ENCODE assay signal across 8 cellular contexts in the genomic region with DNA sequence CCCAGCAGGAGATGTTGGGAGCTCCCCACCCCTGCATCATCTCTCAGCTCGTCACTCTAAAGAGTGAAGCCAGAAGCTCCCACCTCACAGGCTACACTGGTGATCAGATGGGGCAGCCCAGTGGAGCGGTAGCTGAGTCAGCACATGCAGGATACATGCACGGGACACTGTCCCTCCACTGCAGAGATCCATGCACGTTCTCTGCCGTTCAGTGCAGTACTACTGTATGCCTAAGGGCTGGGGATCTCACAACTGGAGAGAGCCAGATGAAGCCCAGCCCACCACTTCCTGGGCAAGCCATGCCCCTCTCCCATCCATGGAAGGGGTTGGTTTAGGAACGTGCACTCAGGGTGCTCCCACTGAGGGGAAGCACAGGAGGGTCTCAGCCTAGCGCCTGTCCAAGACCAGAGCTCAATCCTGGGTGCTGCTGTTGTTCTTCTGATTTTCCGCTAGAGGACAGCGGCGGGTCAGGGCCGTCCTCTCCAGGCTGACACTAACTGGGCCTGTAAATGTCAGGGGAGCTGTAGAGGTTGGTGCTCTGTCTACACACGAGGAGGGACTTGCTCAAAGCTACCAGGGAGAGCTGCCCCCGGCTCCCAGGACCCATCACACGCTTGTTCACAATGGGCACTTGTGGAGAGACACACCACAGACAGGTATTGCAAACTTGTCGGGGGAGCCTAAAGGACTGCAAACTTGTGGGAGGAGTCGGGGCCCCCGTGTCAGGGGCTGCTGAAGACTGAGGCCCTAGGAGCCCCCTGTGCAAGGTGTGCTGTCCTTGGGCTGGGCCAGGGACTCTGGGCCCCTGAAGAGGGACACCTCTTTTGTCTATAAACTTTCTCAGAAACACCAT. TPM values are rescaled to one million over a fixed set of nuclear protein-coding genes. Genes with fewer than 3 reads are reported as not detected.
DNase-seq lines count a peak whose midpoint lies in the region; ATAC-seq and TF ChIP-seq lines count a peak whose summit lies in the region.

No MANE protein-coding gene starts in this region.

- H3K4me1 ChIP-seq in CD8-positive, alpha-beta memory T cell (ENCODE audit: insufficient read depth, low read length), result no peaks in the 10 kb centered on the region

- no peak overlapping the region for H3K4me3 Mint-ChIP-seq in CD8-positive, alpha-beta memory T cell
- no peak overlapping the region for H3K4me3 Mint-ChIP-seq in activated T-helper 2 cell treated with anti-CD3 and anti-CD28 coated beads, Interferon-gamma antibody, Interleukin-2, Interleukin-4, amounts not matched to agents 10 μg/mL and 5 μg/mL and 100 μg/mL, durations not matched to agents 14 hours and 24 hours and 36 hours (ENCODE audit: low read depth)
- no peak overlapping the region for H3K4me3 Mint-ChIP-seq in glutamatergic neuron (ENCODE audit: unreplicated experiment)

- intact Hi-C loops in activated T-helper 2 cell treated with anti-CD3 and anti-CD28 coated beads, Interferon-gamma antibody, Interleukin-2, Interleukin-4, amounts not matched to agents 10 μg/mL and 5 μg/mL and 100 μg/mL, durations not matched to agents 14 hours and 24 hours and 36 hours (cut with micrococcal nuclease), result loop anchor here (1.0 to 2.0 kb wide), 2 partner anchors 66 to 226 kb away; no protein-coding TSS in a partner anchor
- intact Hi-C loops in sciatic nerve (cut with DNase I), result no loop called here

- H3K36me3 Mint-ChIP-seq in CD8-positive, alpha-beta memory T cell, result no peaks in the 10 kb centered on the region
- H3K36me3 Mint-ChIP-seq in activated T-helper 2 cell treated with anti-CD3 and anti-CD28 coated beads, Interferon-gamma antibody, Interleukin-2, Interleukin-4, amounts not matched to agents 10 μg/mL and 5 μg/mL and 100 μg/mL, durations not matched to agents 14 hours and 24 hours and 36 hours (ENCODE audit: low read depth), result no peaks in the 10 kb centered on the region
- H3K36me3 Mint-ChIP-seq in glutamatergic neuron (ENCODE audit: unreplicated experiment), result no peaks in the 10 kb centered on the region

- H3K9me3 Mint-ChIP-seq in CD8-positive, alpha-beta memory T cell, result no peaks in the 10 kb centered on the region
- H3K9me3 Mint-ChIP-seq in activated T-helper 2 cell treated with anti-CD3 and anti-CD28 coated beads, Interferon-gamma antibody, Interleukin-2, Interleukin-4, amounts not matched to agents 10 μg/mL and 5 μg/mL and 100 μg/mL, durations not matched to agents 14 hours and 24 hours and 36 hours, result no peaks in the 10 kb centered on the region
- no peaks in the 10 kb centered on the region for H3K9me3 Mint-ChIP-seq in glutamatergic neuron (ENCODE audit: unreplicated experiment)

- no peaks in the 10 kb centered on the region for H3K27me3 ChIP-seq in CD8-positive, alpha-beta memory T cell (ENCODE audit: insufficient read depth, low read length, poor library complexity, severe bottlenecking)

- ATAC-seq in GM18867 (IDR thresholded peaks at IDR 0.05; ENCODE audit: unreplicated experiment) (peak; percentile 70), HG03066 (IDR thresholded peaks at IDR 0.05; ENCODE audit: low read depth, unreplicated experiment) (peak; percentile 76), sciatic nerve (peak; percentile 83), HG03045 (IDR thresholded peaks at IDR 0.05; ENCODE audit: unreplicated experiment) (no peak)

- peak; percentile 68 for TF ChIP-seq CTCF in glutamatergic neuron (IDR thresholded peaks at IDR 0.05; ENCODE audit: partially characterized antibody, unreplicated experiment)

- CTCF ChIA-PET in CD8-positive, alpha-beta memory T cell (lab: Charles Lee), result interaction anchor here (0.6 to 2.6 kb wide), 17 partner anchors 9 to 265 kb away, joined by 3 to 15 read pairs (median 4); a partner anchor contains a TSS

- peaks cover 2 to 5% of the 10 kb centered on the region in 2 donors for H3K27me3 Mint-ChIP-seq in CD8-positive, alpha-beta memory T cell
- no peaks in the 10 kb centered on the region for H3K27me3 Mint-ChIP-seq in activated T-helper 2 cell treated with anti-CD3 and anti-CD28 coated beads, Interferon-gamma antibody, Interleukin-2, Interleukin-4, amounts not matched to agents 10 μg/mL and 5 μg/mL and 100 μg/mL, durations not matched to agents 14 hours and 24 hours and 36 hours (ENCODE audit: low read depth)
- H3K27me3 Mint-ChIP-seq in glutamatergic neuron (ENCODE audit: unreplicated experiment), result peaks cover 2% of the 10 kb centered on the region

- no peaks in the 10 kb centered on the region for H3K36me3 ChIP-seq in CD8-positive, alpha-beta memory T cell (ENCODE audit: insufficient read depth, low read length)

- H3K27ac ChIP-seq in CD8-positive, alpha-beta memory T cell (ENCODE audit: low read depth, low read length), result no peak overlapping the region

- H3K4me1 Mint-ChIP-seq in CD8-positive, alpha-beta memory T cell, result peaks cover 0 to 7% (median 4%) of the 10 kb centered on the region in 3 donors
- H3K4me1 Mint-ChIP-seq in activated T-helper 2 cell treated with anti-CD3 and anti-CD28 coated beads, Interferon-gamma antibody, Interleukin-2, Interleukin-4, amounts not matched to agents 10 μg/mL and 5 μg/mL and 100 μg/mL, durations not matched to agents 14 hours and 24 hours and 36 hours (ENCODE audit: low read depth), result no peaks in the 10 kb centered on the region
- peaks cover 5% of the 10 kb centered on the region for H3K4me1 Mint-ChIP-seq in glutamatergic neuron (ENCODE audit: low read depth, unreplicated experiment)

- DNase-seq in CD8-positive, alpha-beta memory T cell, result peak in 3 of 5 donors; percentile 36 to 66 (median 48)
- DNase-seq in NCI-H526 treated with DMSO at 0.1 percent for 48 hours (lab: John Stamatoyannopoulos, UW) (peak; percentile 46), glutamatergic neuron (peak; percentile 63), sciatic nerve (ENCODE audit: low spot score) (no peak)
- DNase-seq in activated T-helper 2 cell treated with anti-CD3 and anti-CD28 coated beads, Interferon-gamma antibody, Interleukin-2, Interleukin-4, amounts not matched to agents 10 μg/mL and 5 μg/mL and 100 μg/mL, durations not matched to agents 14 hours and 24 hours and 36 hours (ENCODE audit: low spot score), result peak; percentile 15

- no peaks in the 10 kb centered on the region for H3K9me3 ChIP-seq in CD8-positive, alpha-beta memory T cell (ENCODE audit: low read length)

- no peak overlapping the region for H3K4me3 ChIP-seq in CD8-positive, alpha-beta memory T cell (ENCODE audit: low read length)

- POLR2A ChIA-PET in CD8-positive, alpha-beta memory T cell (lab: Charles Lee), result no interaction called here

- H3K27ac Mint-ChIP-seq in CD8-positive, alpha-beta memory T cell, result peak overlapping the region in 1 of 8 donors; percentile 5
- no peak overlapping the region for H3K27ac Mint-ChIP-seq in activated T-helper 2 cell treated with anti-CD3 and anti-CD28 coated beads, Interferon-gamma antibody, Interleukin-2, Interleukin-4, amounts not matched to agents 10 μg/mL and 5 μg/mL and 100 μg/mL, durations not matched to agents 14 hours and 24 hours and 36 hours
- no peak overlapping the region for H3K27ac Mint-ChIP-seq in glutamatergic neuron (ENCODE audit: unreplicated experiment)

RNA-seq across cellular contexts. Expression of a gene that starts 18.2 kb away (rescaled TPM):
- 1 to 10 TPM in 1 of 2 experiments, under 1 TPM in 1; 0.72 to 1.1 TPM for total RNA-seq in CD8-positive, alpha-beta memory T cell
- 1.2 TPM for polyA plus RNA-seq in CD8-positive, alpha-beta memory T cell
- total RNA-seq in activated T-helper 2 cell treated with anti-CD3 and anti-CD28 coated beads, Interferon-gamma antibody, Interleukin-2, Interleukin-4, amounts not matched to agents 10 μg/mL and 5 μg/mL and 100 μg/mL, durations not matched to agents 14 hours and 24 hours and 36 hours, result 0.32 and 0.60 TPM in 2 replicates
- total RNA-seq in glutamatergic neuron (ENCODE audit: unreplicated experiment) (7.5 TPM), sciatic nerve (44.4 TPM)

RNA-seq across cellular contexts. Expression of a gene that starts 22.3 kb away (rescaled TPM):
- 1 to 10 TPM; 7.5 to 8.9 TPM for total RNA-seq in CD8-positive, alpha-beta memory T cell
- polyA plus RNA-seq in CD8-positive, alpha-beta memory T cell, result 12.2 TPM
- total RNA-seq in activated T-helper 2 cell treated with anti-CD3 and anti-CD28 coated beads, Interferon-gamma antibody, Interleukin-2, Interleukin-4, amounts not matched to agents 10 μg/mL and 5 μg/mL and 100 μg/mL, durations not matched to agents 14 hours and 24 hours and 36 hours, result 14.2 and 14.8 TPM in 2 replicates
- total RNA-seq in glutamatergic neuron (ENCODE audit: unreplicated experiment), result not detected
- 52.2 TPM for total RNA-seq in sciatic nerve
